In genomic region chr1:2298685-2299673, GRCh38 we compare ENCODE assay signal across 10 cellular contexts.
DNase-seq lines count a peak whose midpoint lies in the region; ATAC-seq and TF ChIP-seq lines count a peak whose summit lies in the region.
"Had no signal": no experiment of that assay in that cellular context is flagged by ENCODE, and none has a peak within 500 bp of the region (broad histone marks: within the 10 kb centered on the region; RNA-seq: fewer than 3 reads in every experiment).

No MANE protein-coding gene starts in this region.

- H3K4me1 Mint-ChIP-seq in activated CD4-positive, alpha-beta T cell treated with anti-CD3 and anti-CD28 coated beads, Interleukin-2, amount 10 ng/mL, durations not matched to agents 7 days and 5 days = peaks cover 81% of the 10 kb centered on the region

- WGBS in thyroid gland, 2 donors = 24 to 49% methylated on average over 11 to 34 of the region's 38 CpGs

- no peak for TF ChIP-seq CTCF in breast epithelium (IDR thresholded peaks at IDR 0.05)
- TF ChIP-seq CTCF in lower lobe of right lung (IDR thresholded peaks at IDR 0.05) = no peak
- no peak for TF ChIP-seq CTCF in thyroid gland (IDR thresholded peaks at IDR 0.05)

- H3K4me3 Mint-ChIP-seq in activated CD4-positive, alpha-beta T cell treated with anti-CD3 and anti-CD28 coated beads, Interleukin-2, amount 10 ng/mL, durations not matched to agents 7 days and 5 days = peak overlapping the region; percentile 38

- H3K4me3 ChIP-seq in breast epithelium (peak overlapping the region in 1 of 3 donors; percentile 51), lower lobe of right lung (peak overlapping the region; percentile 46), thyroid gland (replicated peaks in 1 of 3) (no peak overlapping the region)
- H3K4me3 ChIP-seq: HAP-1 had no signal

- H3K9me3 ChIP-seq in breast epithelium = no peaks in the 10 kb centered on the region
- no peaks in the 10 kb centered on the region for H3K9me3 ChIP-seq in lower lobe of right lung
- no peaks in the 10 kb centered on the region for H3K9me3 ChIP-seq in thyroid gland
- H3K9me3 ChIP-seq: HAP-1 had no signal

- peaks cover 13% of the 10 kb centered on the region for H3K36me3 Mint-ChIP-seq in activated CD4-positive, alpha-beta T cell treated with anti-CD3 and anti-CD28 coated beads, Interleukin-2, amount 10 ng/mL, durations not matched to agents 7 days and 5 days (ENCODE audit: low read depth)

- H3K27me3 ChIP-seq in breast epithelium (no peaks in the 10 kb centered on the region), lower lobe of right lung (ENCODE audit: low read depth) (no peaks in the 10 kb centered on the region), thyroid gland (no peaks in the 10 kb centered on the region)

- intact Hi-C loops in breast epithelium (cut with DNase I; ENCODE audit: low total_unique reads) = no loop called here
- intact Hi-C loops in lower lobe of right lung (cut with DNase I) = no loop called here
- intact Hi-C loops in thyroid gland (cut with DNase I) = no loop called here

- H3K36me3 ChIP-seq in breast epithelium (no peaks in the 10 kb centered on the region), lower lobe of right lung (peaks cover 12% of the 10 kb centered on the region), thyroid gland (peaks cover 3 to 7% of the 10 kb centered on the region in 2 donors)

- POLR2A ChIA-PET in activated CD4-positive, alpha-beta T cell treated with anti-CD3 and anti-CD28 coated beads, Interleukin-2, amount 10 ng/mL, durations not matched to agents 7 days and 5 days (lab: Charles Lee) = no interaction called here

- H3K27ac Mint-ChIP-seq in activated CD4-positive, alpha-beta T cell treated with anti-CD3 and anti-CD28 coated beads, Interleukin-2, amount 10 ng/mL, durations not matched to agents 7 days and 5 days = peak overlapping the region; percentile 98

- no peaks in the 10 kb centered on the region for H3K9me3 Mint-ChIP-seq in activated CD4-positive, alpha-beta T cell treated with anti-CD3 and anti-CD28 coated beads, Interleukin-2, amount 10 ng/mL, durations not matched to agents 7 days and 5 days

- no peaks in the 10 kb centered on the region for H3K27me3 Mint-ChIP-seq in activated CD4-positive, alpha-beta T cell treated with anti-CD3 and anti-CD28 coated beads, Interleukin-2, amount 10 ng/mL, durations not matched to agents 7 days and 5 days

- H3K27ac ChIP-seq in breast epithelium (peak overlapping the region; percentile 61 to 86), lower lobe of right lung (peak overlapping the region; percentile 93), thyroid gland (peak overlapping the region; percentile 28 to 79 (median 50))
- H3K27ac ChIP-seq: KMS-11 had no signal

- DNase-seq in activated CD4-positive, alpha-beta T cell treated with anti-CD3 and anti-CD28 coated beads, Interleukin-2, amount 10 ng/mL, durations not matched to agents 7 days and 5 days = no peak
- DNase-seq in activated CD4-positive, alpha-beta T cell treated with anti-CD3 and anti-CD28 coated beads, Interleukin-2, amount 50 U/mL, for 48 hours = no peak
- DNase-seq in breast epithelium (ENCODE audit: low spot score in 2 of 2) (no peak), lower lobe of right lung (peak; percentile 78), thyroid gland (peak; percentile 91 to 94), GM19238 (ENCODE audit: insufficient read length, low spot score) (no peak)

- CTCF ChIA-PET in activated CD4-positive, alpha-beta T cell treated with anti-CD3 and anti-CD28 coated beads, Interleukin-2, amount 10 ng/mL, durations not matched to agents 7 days and 5 days (lab: Charles Lee) = interaction anchor here (1.0 to 3.1 kb wide), 3 partner anchors 11 to 65 kb away, joined by 4 to 21 read pairs (median 7); no protein-coding TSS in a partner anchor

- no peak for TF ChIP-seq POLR2A in breast epithelium (IDR thresholded peaks at IDR 0.05)
- TF ChIP-seq POLR2A in thyroid gland (IDR thresholded peaks at IDR 0.05) = peak in 1 of 2 donors; percentile 28

- ATAC-seq in lower lobe of right lung = peak; percentile 41 to 68
- ATAC-seq in HG03469 (IDR thresholded peaks at IDR 0.05; ENCODE audit: unreplicated experiment) = no peak
- ATAC-seq in HG02571 (IDR thresholded peaks at IDR 0.05; ENCODE audit: unreplicated experiment) = no peak

- peaks cover 8 to 17% of the 10 kb centered on the region in 2 donors for H3K4me1 ChIP-seq in breast epithelium
- peaks cover 82% of the 10 kb centered on the region for H3K4me1 ChIP-seq in lower lobe of right lung
- peaks cover 41 to 54% of the 10 kb centered on the region in 2 donors for H3K4me1 ChIP-seq in thyroid gland
- H3K4me1 ChIP-seq: HAP-1 had no signal

Comparison
In these comparisons a context has a peak if more than half of its experiments do, and no peak if none do; other contexts are left out.
1. DNase-seq: peak in lower lobe of right lung (single experiment) and thyroid gland (2 of 2); none in activated CD4-positive, alpha-beta T cell treated with anti-CD3 and anti-CD28 coated beads, Interleukin-2, amount 10 ng/mL, durations not matched to agents 7 days and 5 days (single experiment), activated CD4-positive, alpha-beta T cell treated with anti-CD3 and anti-CD28 coated beads, Interleukin-2, amount 50 U/mL, for 48 hours (0 of 2), breast epithelium (0 of 2) and GM19238 (single experiment).
2. ATAC-seq: peak in lower lobe of right lung (2 of 2); none in HG03469 (single experiment) and HG02571 (single experiment).
3. Peak in every context shown above with its lines, with median percentiles within 50 percentile points of each other: H3K27ac ChIP-seq.